ENCODE assay signal across 8 cellular contexts in genomic region chr12:2003676-2004112, GRCh38. TPM values are rescaled to one million over a fixed set of nuclear protein-coding genes. Genes with fewer than 3 reads are reported as not detected.
A peak's percentile ranks its signal among the peaks of the same experiment; 100 is the strongest.
DNase-seq lines count a peak whose midpoint lies in the region; ATAC-seq, FAIRE-seq and TF ChIP-seq lines count a peak whose summit lies in the region.

No MANE protein-coding gene starts in this region.

- H3K4me1 ChIP-seq in CD4-positive, CD25-positive, alpha-beta regulatory T cell (ENCODE audit: control insufficient read depth, insufficient read depth, low read length, poor library complexity, severe bottlenecking) = peaks cover 28% of the 10 kb centered on the region
- H3K4me1 ChIP-seq in left lung (peaks cover 7 to 18% of the 10 kb centered on the region in 2 donors), testis (peaks cover 5% of the 10 kb centered on the region)

- WGBS in testis, 2 donors = 0 to 2% methylated on average over 13 of the region's 13 CpGs

- intact Hi-C loops in left lung (cut with DNase I) = no loop called here
- intact Hi-C loops in testis (cut with DNase I; ENCODE audit: low total_unique reads) = no loop called here

- peak overlapping the region; percentile 98 to 100 (median 100) for H3K4me3 Mint-ChIP-seq in CD4-positive, CD25-positive, alpha-beta regulatory T cell

- H3K9me3 ChIP-seq in CD4-positive, CD25-positive, alpha-beta regulatory T cell (ENCODE audit: control insufficient read depth in 2 of 2, low read length in 2 of 2) = no peaks in the 10 kb centered on the region
- H3K9me3 ChIP-seq in left lung (no peaks in the 10 kb centered on the region), testis (no peaks in the 10 kb centered on the region)

- peak; percentile 1 to 14 for ATAC-seq in CD4-positive, CD25-positive, alpha-beta regulatory T cell (ENCODE audit: low read depth in 2 of 2)
- ATAC-seq in GM19467 (IDR thresholded peaks at IDR 0.05; ENCODE audit: unreplicated experiment) (peak; percentile 5), left lung (peak; percentile 51), GM21360 (IDR thresholded peaks at IDR 0.05; ENCODE audit: unreplicated experiment) (no peak), HG03432 (IDR thresholded peaks at IDR 0.05; ENCODE audit: unreplicated experiment) (no peak)

- H3K27ac ChIP-seq in CD4-positive, CD25-positive, alpha-beta regulatory T cell (ENCODE audit: insufficient read depth, low read length, poor library complexity, severe bottlenecking) = peak overlapping the region; percentile 88
- H3K27ac ChIP-seq in left lung = peak overlapping the region; percentile 91
- H3K27ac ChIP-seq in testis = peak overlapping the region; percentile 88 to 92

- no peak for TF ChIP-seq POLR2A in testis (IDR thresholded peaks at IDR 0.05)

- no peaks in the 10 kb centered on the region for H3K27me3 Mint-ChIP-seq in CD4-positive, CD25-positive, alpha-beta regulatory T cell

- H3K4me1 Mint-ChIP-seq in CD4-positive, CD25-positive, alpha-beta regulatory T cell = peaks cover 17 to 47% (median 35%) of the 10 kb centered on the region in 4 donors

- no peaks in the 10 kb centered on the region for H3K27me3 ChIP-seq in CD4-positive, CD25-positive, alpha-beta regulatory T cell (ENCODE audit: control insufficient read depth, insufficient read depth, low read length)
- H3K27me3 ChIP-seq in bronchial epithelial cell (ENCODE audit: control insufficient read depth, insufficient read depth, low read length) = no peaks in the 10 kb centered on the region
- no peaks in the 10 kb centered on the region for H3K27me3 ChIP-seq in left lung
- H3K27me3 ChIP-seq in testis = no peaks in the 10 kb centered on the region

- TF ChIP-seq CTCF in LNCaP clone FGC (IDR thresholded peaks at IDR 0.05; ENCODE audit: control insufficient read depth, extremely low read depth, insufficient read depth) (no peak), bronchial epithelial cell (IDR thresholded peaks at IDR 0.05; ENCODE audit: insufficient read depth, low read length, severe bottlenecking) (no peak), left lung (IDR thresholded peaks at IDR 0.05) (no peak), testis (IDR thresholded peaks at IDR 0.05) (no peak)

- H3K4me3 ChIP-seq in CD4-positive, CD25-positive, alpha-beta regulatory T cell (ENCODE audit: low read depth, low read length) = peak overlapping the region; percentile 96
- H3K4me3 ChIP-seq in LNCaP clone FGC (ENCODE audit: low read depth, low read length) = peak overlapping the region; percentile 97
- peak overlapping the region; percentile 96 for H3K4me3 ChIP-seq in bronchial epithelial cell (ENCODE audit: low read depth, low read length)
- H3K4me3 ChIP-seq in left lung = peak overlapping the region; percentile 76 to 84
- peak overlapping the region; percentile 84 to 98 for H3K4me3 ChIP-seq in testis

- H3K9me3 Mint-ChIP-seq in CD4-positive, CD25-positive, alpha-beta regulatory T cell = no peaks in the 10 kb centered on the region

- peak in 1 of 3 donors; percentile 3 for DNase-seq in CD4-positive, CD25-positive, alpha-beta regulatory T cell
- DNase-seq in LNCaP clone FGC (ENCODE audit: low read depth) (no peak), bronchial epithelial cell (ENCODE audit: low read depth) (peak; percentile 44), left lung (no peak), testis (no peak)

- H3K36me3 ChIP-seq in CD4-positive, CD25-positive, alpha-beta regulatory T cell (ENCODE audit: control insufficient read depth, insufficient read depth, low read length) = peaks cover 3% of the 10 kb centered on the region
- no peaks in the 10 kb centered on the region for H3K36me3 ChIP-seq in bronchial epithelial cell (ENCODE audit: control insufficient read depth, insufficient read depth, low read length)
- H3K36me3 ChIP-seq in left lung = no peaks in the 10 kb centered on the region
- H3K36me3 ChIP-seq in testis (ENCODE audit: low read depth, missing control alignments) = no peaks in the 10 kb centered on the region

- FAIRE-seq in bronchial epithelial cell (lab: Jason Lieb, UNC) = no peak

- H3K27ac Mint-ChIP-seq in CD4-positive, CD25-positive, alpha-beta regulatory T cell = peak overlapping the region; percentile 98 to 100 (median 99)

- H3K36me3 Mint-ChIP-seq in CD4-positive, CD25-positive, alpha-beta regulatory T cell = peaks cover 13% of the 10 kb centered on the region

RNA-seq across cellular contexts. Expression of gene DCP1B, which starts 0.6 kb away (rescaled TPM):
- 23.9 TPM for total RNA-seq in CD4-positive, CD25-positive, alpha-beta regulatory T cell
- 10 to 100 TPM; 29.0 to 56.8 (median 39.2) TPM for polyA plus RNA-seq in CD4-positive, CD25-positive, alpha-beta regulatory T cell
- total RNA-seq in bronchial epithelial cell (1.3 and 2.9 TPM in 2 replicates), left lung (10 to 100 TPM in 1 of 2 donors, 1 to 10 TPM in 1; 9.8 to 11.2 TPM), testis (10 to 100 TPM; 36.6 to 40.0 TPM)
- polyA plus RNA-seq in testis (ENCODE audit: insufficient read depth, low read depth, low replicate concordance) = 56.1 TPM

RNA-seq across cellular contexts. Expression of gene CACNA1C, which starts 49.1 kb away (rescaled TPM):
- 0.07 TPM for total RNA-seq in CD4-positive, CD25-positive, alpha-beta regulatory T cell
- polyA plus RNA-seq in CD4-positive, CD25-positive, alpha-beta regulatory T cell = under 1 TPM; 0.02 to 0.14 (median 0.11) TPM
- total RNA-seq in bronchial epithelial cell (not detected in 2 replicates), left lung (10 to 100 TPM; 12.0 to 21.9 TPM), testis (10 to 100 TPM; 20.3 to 36.8 TPM)
- 32.0 TPM for polyA plus RNA-seq in testis (ENCODE audit: insufficient read depth, low read depth, low replicate concordance)

Comparison
In these comparisons a context has a peak if more than half of its experiments do, and no peak if none do; other contexts are left out.
1. ATAC-seq: peak in CD4-positive, CD25-positive, alpha-beta regulatory T cell (2 of 2), GM19467 (single experiment) and left lung (single experiment); none in GM21360 (single experiment) and HG03432 (single experiment).
2. RNA of gene CACNA1C, which starts 49.1 kb away (total RNA-seq): 20.3 to 36.8 TPM in testis and 12.0 to 21.9 TPM in left lung; 0.07 TPM in CD4-positive, CD25-positive, alpha-beta regulatory T cell (single experiment) and not detected in bronchial epithelial cell; every median in the first group is over 10 times any median in the second.
3. Peak in every context shown above with its lines, with median percentiles within 50 percentile points of each other: H3K27ac ChIP-seq and H3K4me3 ChIP-seq.